Comparison of ENCODE assay signal across 1 cellular context in genomic region chr1:207282049-207282448, GRCh38.
TF ChIP-seq lines count a peak whose summit lies in the region.

No MANE protein-coding gene starts in this region.

TF ChIP-seq in K562, 482 proteins besides CTCF, POLR2A, EP300 and RAD21 (continued from another document):
- peak; percentile 4; the same call in 1 of the 2 replicates for TF ChIP-seq JUND (IDR thresholded peaks at IDR 0.05; ENCODE audit: borderline replicate concordance, low read depth, low read length)
- no peak for TF ChIP-seq JUND (tag; IDR thresholded peaks at IDR 0.05; ENCODE audit: borderline replicate concordance, low read depth, low read length)
- no peak for TF ChIP-seq LCOR (CRISPR knock-in tag; IDR thresholded peaks at IDR 0.05)
- TF ChIP-seq RREB1 (CRISPR knock-in tag; IDR thresholded peaks at IDR 0.05) = no peak
- no peak for TF ChIP-seq MXD1 (CRISPR knock-in tag; IDR thresholded peaks at IDR 0.05; ENCODE audit: borderline replicate concordance, poor library complexity, severe bottlenecking)
- TF ChIP-seq MAFG (tag; conservative IDR thresholded peaks at IDR 0.05) = no peak
- TF ChIP-seq FOXA3 (CRISPR knock-in tag; conservative IDR thresholded peaks at IDR 0.05 in 1 of 2, IDR thresholded peaks at IDR 0.05 in 1 of 2) = no peak
- no peak for TF ChIP-seq CREBBP (IDR thresholded peaks at IDR 0.05; ENCODE audit: low read depth, low read length)
- no peak for TF ChIP-seq SMARCA5 (IDR thresholded peaks at IDR 0.05)
- no peak for TF ChIP-seq ZC3H8 (IDR thresholded peaks at IDR 0.05)
- no peak for TF ChIP-seq ZNF174 (CRISPR knock-in tag; IDR thresholded peaks at IDR 0.05)
- TF ChIP-seq ZNF232 (CRISPR knock-in tag; IDR thresholded peaks at IDR 0.05) = no peak
- TF ChIP-seq PHF8 (IDR thresholded peaks at IDR 0.05; ENCODE audit: borderline replicate concordance, low read length) = no peak
- no peak for TF ChIP-seq SPI1 (IDR thresholded peaks at IDR 0.05; ENCODE audit: borderline replicate concordance, low read depth, low read length)
- no peak for TF ChIP-seq CHCHD3 (CRISPR knock-in tag; IDR thresholded peaks at IDR 0.05)
- no peak for TF ChIP-seq ZNF124 (CRISPR knock-in tag; IDR thresholded peaks at IDR 0.05)
- TF ChIP-seq BRF1 (IDR thresholded peaks at IDR 0.05; ENCODE audit: borderline replicate concordance, extremely low read depth, insufficient read length) = no peak
- TF ChIP-seq PRMT5 (CRISPR knock-in tag; IDR thresholded peaks at IDR 0.05) = no peak
- TF ChIP-seq ARID4B (CRISPR knock-in tag; IDR thresholded peaks at IDR 0.05) = no peak
- TF ChIP-seq PHB (CRISPR knock-in tag; IDR thresholded peaks at IDR 0.05) = no peak
- no peak for TF ChIP-seq ZMIZ1 (IDR thresholded peaks at IDR 0.05; ENCODE audit: low read depth in 2 of 2, low read length in 2 of 2)
- TF ChIP-seq GTF2E2 (tag; IDR thresholded peaks at IDR 0.05) = peak; percentile 68; the same call in 1 of the 2 replicates
- no peak for TF ChIP-seq TFAP4 (CRISPR knock-in tag; IDR thresholded peaks at IDR 0.05; ENCODE audit: borderline replicate concordance)
- no peak for TF ChIP-seq PHB2 (IDR thresholded peaks at IDR 0.05; ENCODE audit: low read depth)
- no peak for TF ChIP-seq ZSCAN32 (CRISPR knock-in tag; IDR thresholded peaks at IDR 0.05)
- 0 out of 2 replicates have a peak, but pooled peaks have one; percentile 18 for TF ChIP-seq ATF3 (IDR thresholded peaks at IDR 0.05)
- TF ChIP-seq ATF3 (CRISPR knock-in tag; conservative IDR thresholded peaks at IDR 0.05) = no peak
- no peak for TF ChIP-seq SRSF3 (IDR thresholded peaks at IDR 0.05; ENCODE audit: insufficient read depth, low read length)
- no peak for TF ChIP-seq MYC (IDR thresholded peaks at IDR 0.05; ENCODE audit: low read depth, low read length)
- TF ChIP-seq MYC (CRISPR knock-in tag; IDR thresholded peaks at IDR 0.05; ENCODE audit: borderline replicate concordance, low read depth) = no peak
- TF ChIP-seq FOSL1 (tag; conservative IDR thresholded peaks at IDR 0.05) = peak; percentile 73
- TF ChIP-seq C11orf30 (IDR thresholded peaks at IDR 0.05; ENCODE audit: low read depth) = no peak
- no peak for TF ChIP-seq TFAM (CRISPR knock-in tag; conservative IDR thresholded peaks at IDR 0.05)
- TF ChIP-seq ZNF23 (CRISPR knock-in tag; IDR thresholded peaks at IDR 0.05) = no peak
